ENCODE assay signal across 22 cellular contexts in the genomic region with DNA sequence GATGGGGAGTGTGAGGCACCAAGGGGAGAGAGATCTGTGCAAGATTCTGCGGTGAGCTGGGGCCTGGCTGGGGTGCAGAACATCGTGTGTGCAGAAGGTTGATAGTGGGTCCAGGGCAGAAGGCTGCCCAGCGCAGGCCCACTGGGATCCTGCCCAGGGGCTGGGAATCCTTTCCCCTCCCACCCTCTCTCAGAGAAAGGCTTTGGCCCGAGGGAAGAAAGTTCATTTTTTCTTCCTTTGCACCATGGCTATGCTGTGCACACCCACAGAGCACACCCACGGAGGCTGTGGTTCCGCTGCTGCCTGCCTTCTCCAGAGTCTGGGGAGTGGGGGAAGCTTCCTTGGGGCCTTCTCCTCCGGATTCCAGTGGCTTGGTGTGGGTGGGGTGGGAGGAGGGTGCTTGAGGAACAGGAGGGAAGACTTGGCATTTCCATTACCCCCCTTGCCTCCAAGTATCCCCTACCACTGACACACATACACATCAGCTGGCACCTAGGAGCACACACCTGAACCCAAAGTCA.
DNase-seq lines count a peak whose midpoint lies in the region; ATAC-seq and TF ChIP-seq lines count a peak whose summit lies in the region.
"Had no signal": no experiment of that assay in that cellular context is flagged by ENCODE, and none has a peak within 500 bp of the region (broad histone marks: within the 10 kb centered on the region; RNA-seq: fewer than 3 reads in every experiment).

No MANE protein-coding gene starts in this region.

- H3K27ac ChIP-seq in RWPE2 (ENCODE audit: poor library complexity, severe bottlenecking) (peak overlapping the region; percentile 21), subcutaneous abdominal adipose tissue (ENCODE audit: low read depth, low read length) (peak overlapping the region; percentile 86)
- H3K27ac ChIP-seq: SJCRH30 had no signal

- ATAC-seq in RWPE2 (ENCODE audit: low read depth) (no peak), GM21737 (IDR thresholded peaks at IDR 0.05; ENCODE audit: unreplicated experiment) (no peak), GM21576 (IDR thresholded peaks at IDR 0.05; ENCODE audit: unreplicated experiment) (no peak)
- ATAC-seq: GM12878, HepG2 had no signal

- H3K4me3 ChIP-seq in RWPE2 (ENCODE audit: severe bottlenecking) (no peak overlapping the region), subcutaneous abdominal adipose tissue (ENCODE audit: low read depth in 1 of 5, low read length in 5 of 5) (no peak overlapping the region)
- H3K4me3 ChIP-seq: GM12878, SJCRH30 had no signal

- H3K27me3 ChIP-seq in RWPE2 (ENCODE audit: insufficient read depth, poor library complexity, severe bottlenecking) (no peaks in the 10 kb centered on the region), subcutaneous abdominal adipose tissue (ENCODE audit: control insufficient read depth in 5 of 5, insufficient read depth in 4 of 5, low read length in 5 of 5) (no peaks in the 10 kb centered on the region)

- no peaks in the 10 kb centered on the region for H3K9me3 ChIP-seq in RWPE2 (ENCODE audit: severe bottlenecking)
- H3K9me3 ChIP-seq in subcutaneous abdominal adipose tissue (ENCODE audit: control insufficient read depth in 5 of 5, low read length in 5 of 5), result no peaks in the 10 kb centered on the region
- H3K9me3 ChIP-seq: SJCRH30 had no signal

- peaks cover 32% of the 10 kb centered on the region for H3K4me1 ChIP-seq in RWPE2 (ENCODE audit: insufficient read depth, poor library complexity, severe bottlenecking)
- peaks cover 9 to 92% (median 74%) of the 10 kb centered on the region in 5 donors for H3K4me1 ChIP-seq in subcutaneous abdominal adipose tissue (ENCODE audit: control insufficient read depth in 5 of 5, insufficient read depth in 5 of 5, low read length in 5 of 5)
- H3K4me1 ChIP-seq: SJCRH30 had no signal

- peak overlapping the region in 3 of 5 donors; percentile 13 to 44 (median 38) for H3K9ac ChIP-seq in subcutaneous abdominal adipose tissue (ENCODE audit: low read length in 5 of 5)

- no peaks in the 10 kb centered on the region for H3K36me3 ChIP-seq in RWPE2 (ENCODE audit: low read depth)
- H3K36me3 ChIP-seq in subcutaneous abdominal adipose tissue (ENCODE audit: control insufficient read depth in 5 of 5, insufficient read depth in 5 of 5, low read length in 5 of 5), result no peaks in the 10 kb centered on the region
- H3K36me3 ChIP-seq: SJCRH30 had no signal

- DNase-seq in CD1c-positive myeloid dendritic cell (ENCODE audit: extremely low spot score) (peak; percentile 74), RWPE2 (ENCODE audit: low spot score) (no peak), head of caudate nucleus (peak in 26 of 42 donors; percentile 34 to 84 (median 60)), islet precursor cell (no peak)
- DNase-seq: AML-193; Calu3; CD4-positive, alpha-beta T cell; DMS79; H7; Kasumi-1; MV-4-11; NCI-H1417 treated with DMSO at 0.1 percent for 48 hours; NCI-H2029; NCI-H2171 treated with DMSO at 0.1 percent for 48 hours; NCI-H510A; NCI-H82; SJCRH30 had no signal

- intact Hi-C loops in head of caudate nucleus (cut with DNase I), result no loop called here

- no peak for TF ChIP-seq CTCF in RWPE2 (IDR thresholded peaks at IDR 0.05; ENCODE audit: poor library complexity, severe bottlenecking)

Comparison
In these comparisons a context has a peak if more than half of its experiments do, and no peak if none do; other contexts are left out.
1. DNase-seq: peak in CD1c-positive myeloid dendritic cell (single experiment) and head of caudate nucleus (26 of 42); none in RWPE2 (single experiment) and islet precursor cell (single experiment).